Comparison of ENCODE assay signal across 12 cellular contexts in the genomic region with DNA sequence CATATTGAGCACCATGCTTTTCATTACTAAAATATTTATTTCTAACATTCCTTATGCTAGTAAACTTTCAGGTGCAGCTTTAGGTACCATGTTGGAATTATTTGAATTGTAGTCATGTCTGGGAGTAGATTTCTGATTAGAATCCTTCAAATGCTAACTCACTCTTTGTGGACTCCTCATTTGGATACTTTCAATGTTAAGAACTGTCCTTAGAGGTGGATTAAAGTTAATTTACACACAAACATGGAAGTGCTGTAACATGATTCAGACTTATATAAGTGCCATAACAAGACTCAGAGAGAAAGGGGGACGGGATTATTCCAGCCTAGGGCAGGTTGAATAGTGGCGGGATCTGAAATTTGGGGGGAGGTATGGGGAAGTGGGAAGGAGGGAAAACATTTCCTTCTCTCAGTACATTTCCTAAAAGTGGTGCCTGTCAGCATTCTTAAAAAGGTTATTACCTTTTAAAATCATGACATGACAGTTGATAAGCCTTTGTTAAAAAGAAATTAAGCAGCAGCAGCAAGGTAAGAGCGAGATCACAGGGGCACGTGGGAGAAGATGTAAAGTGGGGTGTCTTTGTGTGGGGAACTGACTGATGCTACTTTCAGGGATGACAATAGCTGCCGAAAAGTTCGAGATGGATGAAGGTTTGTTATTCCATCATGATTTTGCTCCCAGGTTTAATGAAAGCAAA. TPM values are rescaled to one million over a fixed set of nuclear protein-coding genes. Genes with fewer than 3 reads are reported as not detected.
A peak's percentile ranks its signal among the peaks of the same experiment; 100 is the strongest.
DNase-seq lines count a peak whose midpoint lies in the region; ATAC-seq, FAIRE-seq and TF ChIP-seq lines count a peak whose summit lies in the region.
"Had no signal": no experiment of that assay in that cellular context is flagged by ENCODE, and none has a peak within 500 bp of the region (broad histone marks: within the 10 kb centered on the region; RNA-seq: fewer than 3 reads in every experiment).

No MANE protein-coding gene starts in this region.

- peak overlapping the region; percentile 27 for H3K4me2 ChIP-seq in GM23338

- 0 out of 2 replicates have a peak, but pooled peaks cover 2% of the 10 kb centered on the region for H3F3A ChIP-seq in GM23338 (replicated peaks; ENCODE audit: low read depth)

- no peak for ATAC-seq in GM23338
- ATAC-seq in T-helper 17 cell = no peak
- ATAC-seq in GM18505 (IDR thresholded peaks at IDR 0.05; ENCODE audit: unreplicated experiment) = no peak
- no peak for ATAC-seq in GM21529 (IDR thresholded peaks at IDR 0.05; ENCODE audit: unreplicated experiment)

- H3K79me2 ChIP-seq in ACC112 (ENCODE audit: control insufficient read depth, insufficient read depth, low read length, unreplicated experiment) (no peaks in the 10 kb centered on the region), GM23338 (replicated peaks; ENCODE audit: insufficient read depth) (no peaks in the 10 kb centered on the region)

- H2AFZ ChIP-seq in ACC112 (ENCODE audit: low read length, unreplicated experiment) (no peak overlapping the region), GM23338 (no peak overlapping the region)

- H3K27me3 Mint-ChIP-seq in GM23338 (ENCODE audit: insufficient read depth, low read depth, poor library complexity) (peaks cover 21% of the 10 kb centered on the region), T-helper 17 cell (no peaks in the 10 kb centered on the region)

- H3K4me1 Mint-ChIP-seq in GM23338 = peaks cover 45% of the 10 kb centered on the region
- H3K4me1 Mint-ChIP-seq in T-helper 17 cell = peaks cover 21% of the 10 kb centered on the region

- no peaks in the 10 kb centered on the region for H3K9me2 ChIP-seq in GM23338 (ENCODE audit: insufficient read depth)

- H3K27me3 ChIP-seq in ACC112 (ENCODE audit: insufficient read depth, low read length) = no peaks in the 10 kb centered on the region
- H3K27me3 ChIP-seq in GM23338 (ENCODE audit: insufficient read depth) = peaks cover 4% of the 10 kb centered on the region; the same call in 1 of the 2 replicates
- H3K27me3 ChIP-seq in iPS-18a (ENCODE audit: control insufficient read depth, insufficient read depth, low read length) = peaks cover 16% of the 10 kb centered on the region
- H3K27me3 ChIP-seq: left lung, pancreas had no signal

- TF ChIP-seq POLR2A in GM18505 (IDR thresholded peaks at IDR 0.05; ENCODE audit: borderline replicate concordance, extremely low read depth, insufficient read depth, insufficient read length) = no peak

- H3K36me3 ChIP-seq in ACC112 (ENCODE audit: insufficient read depth, low read length) (no peaks in the 10 kb centered on the region), GM23338 (ENCODE audit: insufficient read depth) (no peaks in the 10 kb centered on the region), iPS-18a (ENCODE audit: control insufficient read depth, low read depth, low read length) (no peaks in the 10 kb centered on the region)
- H3K36me3 ChIP-seq: left lung, pancreas had no signal

- peak overlapping the region; percentile 90 for H3K27ac ChIP-seq in ACC112 (ENCODE audit: low read depth, low read length)
- H3K27ac ChIP-seq in GM23338 (ENCODE audit: low read depth) = peak overlapping the region; percentile 35; the same call in 1 of the 2 replicates
- H3K27ac ChIP-seq in iPS-18a (ENCODE audit: low read length) = peak overlapping the region; percentile 78

- H3K4me3 ChIP-seq in ACC112 (ENCODE audit: low read depth, low read length) (no peak overlapping the region), GM23338 (no peak overlapping the region), iPS-18a (ENCODE audit: low read length) (peak overlapping the region; percentile 32)
- H3K4me3 ChIP-seq: left lung, pancreas had no signal

- H3K9ac ChIP-seq in iPS-18a (ENCODE audit: low read length) = peak overlapping the region; percentile 21

- FAIRE-seq in HTR-8/SVneo (lab: Jason Lieb, UNC) = no peak
- FAIRE-seq: pancreas had no signal

- peak overlapping the region; percentile 67 for H3K27ac Mint-ChIP-seq in GM23338
- peak overlapping the region; percentile 94 for H3K27ac Mint-ChIP-seq in T-helper 17 cell

- no peaks in the 10 kb centered on the region for H3K9me3 ChIP-seq in T-helper 17 cell (ENCODE audit: control insufficient read depth, low read length, poor library complexity, severe bottlenecking)
- no peaks in the 10 kb centered on the region for H3K9me3 ChIP-seq in iPS-18a (ENCODE audit: control insufficient read depth, low read depth, low read length)
- H3K9me3 ChIP-seq: left lung, pancreas had no signal

- H3K4me3 Mint-ChIP-seq in GM23338 (peak overlapping the region; percentile 51), T-helper 17 cell (no peak overlapping the region)

- DNase-seq in GM23338 (ENCODE audit: low spot score) = no peak
- DNase-seq in T-helper 17 cell = no peak
- no peak for DNase-seq in H4 (ENCODE audit: low spot score)
- no peak for DNase-seq in HTR-8/SVneo (ENCODE audit: insufficient read length, low spot score)
- DNase-seq: left lung, NCI-H1105 treated with DMSO at 0.1 percent for 48 hours, NCI-H774, pancreas had no signal

- H3K9me3 Mint-ChIP-seq in GM23338 = no peaks in the 10 kb centered on the region

- H3K36me3 Mint-ChIP-seq in GM23338 (ENCODE audit: low read depth) (no peaks in the 10 kb centered on the region), T-helper 17 cell (ENCODE audit: low read depth) (peaks cover 6% of the 10 kb centered on the region)

- no peaks in the 10 kb centered on the region for H4K20me1 ChIP-seq in GM23338 (replicated peaks; ENCODE audit: insufficient read depth)

- no peak for TF ChIP-seq CTCF in GM23338 (conservative IDR thresholded peaks at IDR 0.05; ENCODE audit: low read depth in 2 of 2)

- H3K4me1 ChIP-seq in ACC112 (ENCODE audit: control insufficient read depth, insufficient read depth, low read length, unreplicated experiment) (peaks cover 39% of the 10 kb centered on the region), GM23338 (ENCODE audit: insufficient read depth) (peaks cover 29% of the 10 kb centered on the region), iPS-18a (ENCODE audit: control insufficient read depth, low read depth, low read length) (peaks cover 34% of the 10 kb centered on the region)

TF ChIP-seq in GM23338, 12 proteins besides CTCF, POLR2A, EP300 and RAD21 (continues in another document):
- TF ChIP-seq ETS1 (IDR thresholded peaks at IDR 0.05) = no peak
- TF ChIP-seq EZH2phosphoT487 (IDR thresholded peaks at IDR 0.05; ENCODE audit: unreplicated experiment) = no peak
- no peak for TF ChIP-seq JUNB (IDR thresholded peaks at IDR 0.05; ENCODE audit: unreplicated experiment)

RNA-seq across cellular contexts. Expression of gene HHAT, which starts 44.4 kb away (rescaled TPM):
- 0.54 and 0.66 TPM in 2 replicates for total RNA-seq in GM23338 (2014; rRNA removed; shearing (Covaris generic))
- 0.11 and 0.17 TPM in 2 replicates for polyA plus RNA-seq in GM23338 (2016; fragmentation: Nextera tagmentation; extraction: Ambion mirVana)
- 1 to 10 TPM; 7.5 to 9.2 TPM for total RNA-seq in T-helper 17 cell
- 3.3 and 4.0 TPM in 2 replicates for total RNA-seq in H4 (2014; rRNA removed; shearing (Covaris generic))

Comparison
In these comparisons a context has a peak if more than half of its experiments do, and no peak if none do; other contexts are left out.
1. H3K27ac ChIP-seq: peak in every context shown above with its lines; median percentile 90 in ACC112; 78 in iPS-18a; 35 in GM23338.